1 cellular context compared by ENCODE assay signal in the genomic region with DNA sequence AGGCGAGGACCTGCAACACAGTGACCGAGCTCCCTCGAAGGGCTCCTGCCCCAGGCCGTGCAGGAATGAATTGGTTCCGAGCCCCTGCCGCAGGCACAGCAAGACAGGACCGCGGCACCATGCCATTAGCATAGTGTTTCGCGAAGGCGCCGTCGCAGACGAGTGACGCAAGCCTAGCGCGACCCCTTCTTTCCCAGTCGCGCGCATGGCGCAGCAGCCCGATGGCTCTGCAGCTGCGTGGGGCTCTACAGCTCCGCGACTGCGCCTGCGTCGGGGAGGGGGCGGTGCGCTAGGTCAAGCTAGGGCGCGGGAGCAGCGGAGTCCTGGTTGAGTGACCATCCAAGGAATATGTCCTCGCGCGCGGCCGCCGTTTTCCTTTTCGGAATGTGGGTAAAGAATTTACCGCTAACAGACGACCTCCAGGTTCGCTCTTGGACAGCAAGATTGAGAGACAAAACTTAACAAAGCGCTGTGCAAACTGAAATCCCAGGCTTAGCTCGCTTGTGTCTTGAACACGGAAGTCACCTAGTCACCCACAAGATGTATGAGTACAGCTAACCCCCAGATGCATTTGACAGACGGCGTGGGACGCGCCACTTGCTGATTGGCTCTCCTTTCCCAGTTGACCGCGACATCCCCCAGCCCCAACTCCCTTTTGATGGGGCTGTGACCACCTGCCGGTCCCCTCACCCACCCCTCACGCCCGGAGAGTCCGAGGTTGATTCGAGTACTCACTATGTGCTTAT.
A peak's percentile ranks its signal among the peaks of the same experiment; 100 is the strongest.
TF ChIP-seq lines count a peak whose summit lies in the region.

TSS of gene TRMT61B (minus strand) at position 164 of the 746 bp plus-strand sequence. CDS start at position 132, 32 bp downstream.

TF ChIP-seq in HepG2, 621 proteins besides CTCF, POLR2A, EP300 and RAD21 (continued from another document and continues in another):
- TF ChIP-seq ZBTB43 (CRISPR knock-in tag; conservative IDR thresholded peaks at IDR 0.05), result 0 out of 2 replicates have a peak, but pooled peaks have one; percentile 10
- TF ChIP-seq ERF (CRISPR knock-in tag; IDR thresholded peaks at IDR 0.05), result peak; percentile 99
- TF ChIP-seq AHR (CRISPR knock-in tag; IDR thresholded peaks at IDR 0.05), result peak; percentile 88
- TF ChIP-seq RFX1 (IDR thresholded peaks at IDR 0.05), result no peak
- peak; percentile 81; the same call in 1 of the 2 replicates for TF ChIP-seq ZMYM2 (CRISPR knock-in tag; IDR thresholded peaks at IDR 0.05)
- no peak; the same call in 1 of the 2 replicates for TF ChIP-seq HES4 (CRISPR knock-in tag; IDR thresholded peaks at IDR 0.05; ENCODE audit: borderline replicate concordance)
- TF ChIP-seq, protein P1, sequence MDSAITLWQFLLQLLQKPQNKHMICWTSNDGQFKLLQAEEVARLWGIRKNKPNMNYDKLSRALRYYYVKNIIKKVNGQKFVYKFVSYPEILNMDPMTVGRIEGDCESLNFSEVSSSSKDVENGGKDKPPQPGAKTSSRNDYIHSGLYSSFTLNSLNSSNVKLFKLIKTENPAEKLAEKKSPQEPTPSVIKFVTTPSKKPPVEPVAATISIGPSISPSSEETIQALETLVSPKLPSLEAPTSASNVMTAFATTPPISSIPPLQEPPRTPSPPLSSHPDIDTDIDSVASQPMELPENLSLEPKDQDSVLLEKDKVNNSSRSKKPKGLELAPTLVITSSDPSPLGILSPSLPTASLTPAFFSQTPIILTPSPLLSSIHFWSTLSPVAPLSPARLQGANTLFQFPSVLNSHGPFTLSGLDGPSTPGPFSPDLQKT (CRISPR knock-in tag; IDR thresholded peaks at IDR 0.05; ENCODE audit: borderline replicate concordance), result no peak
- no peak; the same call in 1 of the 2 replicates for TF ChIP-seq FLYWCH1 (CRISPR knock-in tag; IDR thresholded peaks at IDR 0.05)
- peak; percentile 82; the same call in 1 of the 2 replicates for TF ChIP-seq ZNF180 (CRISPR knock-in tag; IDR thresholded peaks at IDR 0.05; ENCODE audit: borderline replicate concordance, low read depth)
- peak; percentile 44; the same call in 1 of the 2 replicates for TF ChIP-seq ZNF121 (CRISPR knock-in tag; IDR thresholded peaks at IDR 0.05)
- peak; percentile 100 for TF ChIP-seq ATF1 (CRISPR knock-in tag; IDR thresholded peaks at IDR 0.05)
- TF ChIP-seq ARNT2 (CRISPR knock-in tag; IDR thresholded peaks at IDR 0.05; ENCODE audit: low read depth), result peak; percentile 86
- TF ChIP-seq ZNF382 (CRISPR knock-in tag; IDR thresholded peaks at IDR 0.05; ENCODE audit: borderline replicate concordance), result no peak
- TF ChIP-seq DNMT1 (CRISPR knock-in tag; IDR thresholded peaks at IDR 0.05), result no peak
- peak; percentile 97; the same call in 1 of the 2 replicates for TF ChIP-seq PAX8 (CRISPR knock-in tag; IDR thresholded peaks at IDR 0.05; ENCODE audit: borderline replicate concordance)
- peak; percentile 96 for TF ChIP-seq ZNF136 (CRISPR knock-in tag; IDR thresholded peaks at IDR 0.05; ENCODE audit: low read depth)
- 0 out of 2 replicates have a peak, but pooled peaks have one; percentile 14 for TF ChIP-seq ZNF720 (CRISPR knock-in tag; IDR thresholded peaks at IDR 0.05)
- TF ChIP-seq, protein P2, sequence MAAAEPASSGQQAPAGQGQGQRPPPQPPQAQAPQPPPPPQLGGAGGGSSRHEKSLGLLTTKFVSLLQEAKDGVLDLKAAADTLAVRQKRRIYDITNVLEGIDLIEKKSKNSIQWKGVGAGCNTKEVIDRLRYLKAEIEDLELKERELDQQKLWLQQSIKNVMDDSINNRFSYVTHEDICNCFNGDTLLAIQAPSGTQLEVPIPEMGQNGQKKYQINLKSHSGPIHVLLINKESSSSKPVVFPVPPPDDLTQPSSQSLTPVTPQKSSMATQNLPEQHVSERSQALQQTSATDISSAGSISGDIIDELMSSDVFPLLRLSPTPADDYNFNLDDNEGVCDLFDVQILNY (CRISPR knock-in tag; conservative IDR thresholded peaks at IDR 0.05), result peak; percentile 95
- TF ChIP-seq JDP2 (CRISPR knock-in tag; IDR thresholded peaks at IDR 0.05; ENCODE audit: borderline replicate concordance), result no peak
- TF ChIP-seq ZNF543 (CRISPR knock-in tag; IDR thresholded peaks at IDR 0.05), result no peak; the same call in 1 of the 2 replicates
- peak; percentile 85 for TF ChIP-seq AGO1 (IDR thresholded peaks at IDR 0.05; ENCODE audit: low read depth, low read length, poor library complexity, severe bottlenecking)
- no peak for TF ChIP-seq KDM1A (CRISPR knock-in tag; IDR thresholded peaks at IDR 0.05)
- no peak for TF ChIP-seq FOXA1 (IDR thresholded peaks at IDR 0.05)
- TF ChIP-seq FOXA1 (CRISPR knock-in tag; IDR thresholded peaks at IDR 0.05), result peak; percentile 71; the same call in 1 of the 2 replicates
- no peak for TF ChIP-seq TRIM24 (CRISPR knock-in tag; IDR thresholded peaks at IDR 0.05)
- TF ChIP-seq ZBTB38 (CRISPR knock-in tag; IDR thresholded peaks at IDR 0.05), result peak; percentile 96
- TF ChIP-seq SMC3 (IDR thresholded peaks at IDR 0.05; ENCODE audit: low read length), result no peak
- TF ChIP-seq HMG20A (CRISPR knock-in tag; IDR thresholded peaks at IDR 0.05; ENCODE audit: borderline replicate concordance), result peak; percentile 67
- peak; percentile 50; the same call in 1 of the 2 replicates for TF ChIP-seq RERE (CRISPR knock-in tag; IDR thresholded peaks at IDR 0.05; ENCODE audit: low read depth)
- TF ChIP-seq GLMP (CRISPR knock-in tag; IDR thresholded peaks at IDR 0.05; ENCODE audit: borderline replicate concordance), result no peak
- TF ChIP-seq ATF7 (IDR thresholded peaks at IDR 0.05), result no peak
- TF ChIP-seq ATF7 (CRISPR knock-in tag; IDR thresholded peaks at IDR 0.05), result peak; percentile 86
- peak; percentile 84 for TF ChIP-seq FOXA3 (CRISPR knock-in tag; IDR thresholded peaks at IDR 0.05)
- TF ChIP-seq ZBTB8A (CRISPR knock-in tag; IDR thresholded peaks at IDR 0.05; ENCODE audit: borderline replicate concordance, low read depth), result peak; percentile 68; the same call in 1 of the 2 replicates
- no peak; the same call in 1 of the 2 replicates for TF ChIP-seq ARID2 (CRISPR knock-in tag; IDR thresholded peaks at IDR 0.05; ENCODE audit: borderline replicate concordance)
- TF ChIP-seq MAZ (IDR thresholded peaks at IDR 0.05; ENCODE audit: borderline replicate concordance, low read depth, low read length), result peak; percentile 86; the same call in 1 of the 2 replicates
- TF ChIP-seq MAZ (CRISPR knock-in tag; IDR thresholded peaks at IDR 0.05; ENCODE audit: low read depth), result peak; percentile 98
- TF ChIP-seq ATRX (CRISPR knock-in tag; IDR thresholded peaks at IDR 0.05; ENCODE audit: borderline replicate concordance), result no peak; the same call in 1 of the 2 replicates
- TF ChIP-seq MXI1 (IDR thresholded peaks at IDR 0.05; ENCODE audit: borderline replicate concordance, low read depth, low read length), result peak; percentile 99
- no peak; the same call in none of the 2 replicates for TF ChIP-seq ZNF546 (CRISPR knock-in tag; conservative IDR thresholded peaks at IDR 0.05)
- no peak for TF ChIP-seq NONO (IDR thresholded peaks at IDR 0.05)
- peak; percentile 100 for TF ChIP-seq NONO (CRISPR knock-in tag; conservative IDR thresholded peaks at IDR 0.05)
- TF ChIP-seq, protein P3, sequence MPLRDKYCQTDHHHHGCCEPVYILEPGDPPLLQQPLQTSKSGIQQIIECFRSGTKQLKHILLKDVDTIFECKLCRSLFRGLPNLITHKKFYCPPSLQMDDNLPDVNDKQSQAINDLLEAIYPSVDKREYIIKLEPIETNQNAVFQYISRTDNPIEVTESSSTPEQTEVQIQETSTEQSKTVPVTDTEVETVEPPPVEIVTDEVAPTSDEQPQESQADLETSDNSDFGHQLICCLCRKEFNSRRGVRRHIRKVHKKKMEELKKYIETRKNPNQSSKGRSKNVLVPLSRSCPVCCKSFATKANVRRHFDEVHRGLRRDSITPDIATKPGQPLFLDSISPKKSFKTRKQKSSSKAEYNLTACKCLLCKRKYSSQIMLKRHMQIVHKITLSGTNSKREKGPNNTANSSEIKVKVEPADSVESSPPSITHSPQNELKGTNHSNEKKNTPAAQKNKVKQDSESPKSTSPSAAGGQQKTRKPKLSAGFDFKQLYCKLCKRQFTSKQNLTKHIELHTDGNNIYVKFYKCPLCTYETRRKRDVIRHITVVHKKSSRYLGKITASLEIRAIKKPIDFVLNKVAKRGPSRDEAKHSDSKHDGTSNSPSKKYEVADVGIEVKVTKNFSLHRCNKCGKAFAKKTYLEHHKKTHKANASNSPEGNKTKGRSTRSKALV (CRISPR knock-in tag; IDR thresholded peaks at IDR 0.05), result peak; percentile 90
- TF ChIP-seq ZNF674 (CRISPR knock-in tag; IDR thresholded peaks at IDR 0.05; ENCODE audit: low read depth), result peak; percentile 75; the same call in 1 of the 2 replicates
- peak; percentile 94 for TF ChIP-seq ZFY (CRISPR knock-in tag; IDR thresholded peaks at IDR 0.05)
- peak; percentile 79 for TF ChIP-seq ZFP37 (CRISPR knock-in tag; IDR thresholded peaks at IDR 0.05; ENCODE audit: borderline replicate concordance)
- peak; percentile 55; the same call in 1 of the 2 replicates for TF ChIP-seq MTA1 (CRISPR knock-in tag; IDR thresholded peaks at IDR 0.05; ENCODE audit: borderline replicate concordance)
- TF ChIP-seq SRSF4 (IDR thresholded peaks at IDR 0.05; ENCODE audit: low read depth, low read length, poor library complexity, severe bottlenecking), result no peak
- TF ChIP-seq, protein P4, sequence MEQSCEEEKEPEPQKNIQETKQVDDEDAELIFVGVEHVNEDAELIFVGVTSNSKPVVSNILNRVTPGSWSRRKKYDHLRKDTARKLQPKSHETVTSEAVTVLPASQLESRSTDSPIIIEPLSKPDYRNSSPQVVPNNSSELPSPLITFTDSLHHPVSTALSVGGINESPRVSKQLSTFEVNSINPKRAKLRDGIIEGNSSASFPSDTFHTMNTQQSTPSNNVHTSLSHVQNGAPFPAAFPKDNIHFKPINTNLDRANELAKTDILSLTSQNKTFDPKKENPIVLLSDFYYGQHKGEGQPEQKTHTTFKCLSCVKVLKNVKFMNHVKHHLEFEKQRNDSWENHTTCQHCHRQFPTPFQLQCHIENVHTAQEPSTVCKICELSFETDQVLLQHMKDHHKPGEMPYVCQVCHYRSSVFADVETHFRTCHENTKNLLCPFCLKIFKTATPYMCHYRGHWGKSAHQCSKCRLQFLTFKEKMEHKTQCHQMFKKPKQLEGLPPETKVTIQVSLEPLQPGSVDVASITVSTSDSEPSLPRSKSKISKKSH (CRISPR knock-in tag; IDR thresholded peaks at IDR 0.05; ENCODE audit: borderline replicate concordance), result peak; percentile 87
- peak; percentile 94 for TF ChIP-seq MYPOP (CRISPR knock-in tag; IDR thresholded peaks at IDR 0.05)
- peak; percentile 99 for TF ChIP-seq ZNF605 (CRISPR knock-in tag; IDR thresholded peaks at IDR 0.05)
- TF ChIP-seq CENPX (CRISPR knock-in tag; IDR thresholded peaks at IDR 0.05), result no peak
- TF ChIP-seq GFI1 (CRISPR knock-in tag; IDR thresholded peaks at IDR 0.05; ENCODE audit: borderline replicate concordance), result no peak; the same call in 1 of the 2 replicates
